7 cellular contexts compared by ENCODE assay signal in genomic region chr17:55295411-55296170, GRCh38. TPM values are rescaled to one million over a fixed set of nuclear protein-coding genes. Genes with fewer than 3 reads are reported as not detected.
A peak's percentile ranks its signal among the peaks of the same experiment; 100 is the strongest.
DNase-seq lines count a peak whose midpoint lies in the region; ATAC-seq, FAIRE-seq and TF ChIP-seq lines count a peak whose summit lies in the region.

No MANE protein-coding gene starts in this region.

- SMC1A ChIA-PET in GM12878 (lab: Charles Lee; ENCODE audit: uncharacterized antibody, unreplicated experiment) = interaction anchor here (0.7 to 3.2 kb wide), 10 partner anchors 8 to 303 kb away, joined by 3 to 34 read pairs (median 4); no protein-coding TSS in a partner anchor

- DNase-seq in NB4 (ENCODE audit: low read depth) (peak; percentile 45), T-helper 9 cell (peak; percentile 52), GM12878 (ENCODE audit: low read depth, low spot score) (no peak), iPS-NIHi11 (ENCODE audit: low spot score) (peak; percentile 90)
- peak; percentile 12 to 39 (median 32) for DNase-seq in stimulated activated CD4-positive, alpha-beta T cell treated with anti-CD3 and anti-CD28 coated beads, Interleukin-1b, Interleukin-23, amount 100 ng/mL, for 24 hours (ENCODE audit: low read depth in 4 of 4, low spot score in 1 of 4)

- no peaks in the 10 kb centered on the region for H3K36me3 ChIP-seq in GM12878 (ENCODE audit: control insufficient read depth in 2 of 2, insufficient read depth in 2 of 2, low read length in 1 of 2)

- H4K20me1 ChIP-seq in GM12878 (ENCODE audit: control insufficient read depth, insufficient read depth) = no peaks in the 10 kb centered on the region

- BruUV-seq in GM12878 (replicated peaks; lab: Mats Ljungman, UMichigan) = no TSS peak

- TF ChIP-seq CTCF in GM12873 (IDR thresholded peaks at IDR 0.05; ENCODE audit: insufficient read depth, low read depth, low read length, missing control alignments) (peak; percentile 92), NB4 (IDR thresholded peaks at IDR 0.05; ENCODE audit: low read depth, low read length) (peak; percentile 67), GM12878 (IDR thresholded peaks at IDR 0.05 in 2 of 3, conservative IDR thresholded peaks at IDR 0.05 in 1 of 3; ENCODE audit: control insufficient read depth in 2 of 3, extremely low read depth in 1 of 3, insufficient read depth in 1 of 3, low read depth in 3 of 3, low read length in 3 of 3) (peak; percentile 79 to 87 (median 85))

- FAIRE-seq in GM12878 (lab: Jason Lieb, UNC) = peak; percentile 90

- CTCF ChIA-PET in GM12878 (lab: Yijun Ruan, JAX) = interaction anchor here (0.7 to 3.3 kb wide), 15 partner anchors 8 to 310 kb away, joined by 3 to 72 read pairs (median 4); no protein-coding TSS in a partner anchor

- TF ChIP-seq POLR2A in NB4 (IDR thresholded peaks at IDR 0.05; ENCODE audit: extremely low read depth, insufficient read length) (no peak), GM12878 (IDR thresholded peaks at IDR 0.05; ENCODE audit: low read depth, low read length) (no peak)

- peak; percentile 76 for ATAC-seq in HG02571 (IDR thresholded peaks at IDR 0.05; ENCODE audit: unreplicated experiment)
- peak; percentile 90 for ATAC-seq in GM12878

- RAD21 ChIA-PET in GM12878 (lab: Charles Lee; ENCODE audit: unreplicated experiment) = interaction anchor here (1.0 to 3.3 kb wide), 4 partner anchors 239 to 306 kb away, joined by 4 to 19 read pairs (median 8); no protein-coding TSS in a partner anchor

- H3K27ac ChIP-seq in GM12878 (ENCODE audit: control insufficient read depth, insufficient read depth) = no peak overlapping the region

- intact Hi-C loops in GM12878 (cut with micrococcal nuclease; ENCODE audit: unreplicated experiment) = loop anchor here (1.0 to 5.0 kb wide), 3 partner anchors 219 to 302 kb away; no protein-coding TSS in a partner anchor

- POLR2A ChIA-PET in GM12878 (lab: Charles Lee) = no interaction called here

- H3K79me2 ChIP-seq in GM12878 (ENCODE audit: control insufficient read depth, insufficient read depth, low read length) = no peaks in the 10 kb centered on the region

- no peak overlapping the region for H3K4me2 ChIP-seq in GM12878 (ENCODE audit: control insufficient read depth, insufficient read depth)

- TF ChIP-seq RAD21 in GM12878 (IDR thresholded peaks at IDR 0.05; ENCODE audit: insufficient read depth, low read depth, low read length) = peak; percentile 89

- TF ChIP-seq EP300 in GM12878 (IDR thresholded peaks at IDR 0.05; ENCODE audit: borderline replicate concordance in 1 of 2, control insufficient read depth in 1 of 2, low read depth in 2 of 2, low read length in 2 of 2) = no peak

- H3K4me3 ChIP-seq in NB4 (ENCODE audit: low read depth, low read length) = no peak overlapping the region
- H3K4me3 ChIP-seq in GM12878 = no peak overlapping the region

- H3K9me3 ChIP-seq in GM12878 (replicated peaks; ENCODE audit: control insufficient read depth, insufficient read depth, low read length) = no peaks in the 10 kb centered on the region

- H3K27me3 ChIP-seq in GM12878 (replicated peaks in 1 of 2; ENCODE audit: control insufficient read depth in 2 of 2, insufficient read depth in 2 of 2, low read length in 1 of 2) = peaks cover 0 to 1% of the 10 kb centered on the region in 2 experiments; a peak in 2 of 4 replicates

- H3K9ac ChIP-seq in GM12878 (ENCODE audit: control insufficient read depth, insufficient read depth, low read length) = no peak overlapping the region

- 40% methylated on average over 10 of the region's 10 CpGs for WGBS in GM12878 (ENCODE audit: insufficient coverage, insufficient replicate concordance, low lambda C conversion rate, missing lambda C conversion rate)

- in situ Hi-C loops in GM12878 (cut with MboI) = no loop called here

- no peaks in the 10 kb centered on the region for H3K4me1 ChIP-seq in GM12878 (ENCODE audit: control insufficient read depth, insufficient read depth, low read length)

- H2AFZ ChIP-seq in GM12878 (ENCODE audit: control insufficient read depth, low read depth, low read length) = no peak overlapping the region

TF ChIP-seq in GM12878, 131 proteins besides CTCF, POLR2A, EP300 and RAD21:
- TF ChIP-seq YY1 (IDR thresholded peaks at IDR 0.05; ENCODE audit: low read depth, low read length) (peak; percentile 45; the same call in 1 of the 2 replicates), SMC3 (IDR thresholded peaks at IDR 0.05; ENCODE audit: borderline replicate concordance, low read length) (peak; percentile 97), POU2F2 (IDR thresholded peaks at IDR 0.05; ENCODE audit: borderline replicate concordance, low read depth, low read length) (peak; percentile 32; the same call in 1 of the 3 replicates), KDM1A (IDR thresholded peaks at IDR 0.05; ENCODE audit: borderline replicate concordance) (no peak), CEBPB (IDR thresholded peaks at IDR 0.05; ENCODE audit: borderline replicate concordance in 1 of 2, low read depth in 2 of 2, low read length in 2 of 2) (no peak)

RNA-seq across cellular contexts. Expression of gene HLF, which starts 30.8 kb away (rescaled TPM):
- total RNA-seq in GM12878 (2013; cell fraction: nucleolus; rRNA removed) = 0.19 TPM in 1 of 2 replicates, not detected in the other
- 0.11 TPM in 1 of 2 replicates, not detected in the other for total RNA-seq in GM12878 (2014; rRNA removed)
- 0.09 and 0.31 TPM in 2 replicates for total RNA-seq in GM12878 (2014; rRNA removed; fragmentation: Illumina TruSeq; extraction: Trizol)
- total RNA-seq in GM12878 (2021) = 0.13 and 0.26 TPM in 2 replicates
- polyA plus RNA-seq in GM12878 (2011; ENCODE audit: low read depth) = not detected
- 0.07 and 0.12 TPM in 2 replicates for polyA plus RNA-seq in GM12878 (2011; rRNA removed)
- 0.13 and 0.23 TPM in 2 replicates for polyA plus RNA-seq in GM12878 (2011; cell fraction: cytosol; rRNA removed)
- polyA plus RNA-seq in GM12878 (2011; cell fraction: nucleus; rRNA removed) = 0.12 and 0.15 TPM in 2 replicates
- 0.08 and 0.11 TPM in 2 replicates for polyA plus RNA-seq in GM12878 (2012)
- polyA plus RNA-seq in GM12878 (2014; fragmentation: Illumina TruSeq; extraction: Trizol) = 0.04 TPM in 1 of 2 replicates, not detected in the other
- polyA plus RNA-seq in GM12878 (2014; fragmentation: Nextera tagmentation; extraction: Ambion mirVana) = not detected
- polyA plus RNA-seq in GM12878 (2014; rRNA removed) = 0.01 and 0.42 TPM in 2 replicates
- polyA plus RNA-seq in GM12878 (2016; fragmentation: Nextera tagmentation; extraction: Ambion mirVana) = under 1 TPM; 0.20 to 0.33 TPM
- 0.22 and 0.93 TPM in 2 replicates for polyA minus RNA-seq in GM12878 (2011; rRNA and poly(A)+ RNA removed)
- polyA minus RNA-seq in GM12878 (2011; cell fraction: cytosol; rRNA and poly(A)+ RNA removed) = not detected in 2 replicates
- polyA minus RNA-seq in GM12878 (2011; cell fraction: nucleus; rRNA and poly(A)+ RNA removed) = not detected in 2 replicates
